ENCODE assay signal across 10 cellular contexts in the genomic region with DNA sequence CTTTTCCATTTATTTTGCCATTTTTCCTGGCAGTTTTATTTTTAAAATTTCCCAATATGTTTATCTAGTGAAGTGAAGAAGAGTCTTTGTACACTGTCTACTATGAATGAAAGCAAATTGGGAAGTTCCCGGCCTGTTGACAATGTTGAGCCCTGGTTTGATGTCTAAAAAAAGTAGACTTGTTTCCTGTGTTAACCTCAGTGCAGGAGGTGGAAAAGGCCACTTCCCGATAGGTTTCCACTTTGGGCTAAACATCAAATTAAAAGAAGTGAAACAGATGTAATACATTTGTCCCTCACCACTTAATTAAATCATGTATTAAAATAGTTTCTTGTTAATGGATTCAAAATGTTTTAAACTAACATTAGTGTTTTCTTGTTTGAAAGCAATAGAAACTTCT.
A peak's percentile ranks its signal among the peaks of the same experiment; 100 is the strongest.
DNase-seq lines count a peak whose midpoint lies in the region; ATAC-seq and TF ChIP-seq lines count a peak whose summit lies in the region.
"Had no signal": no experiment of that assay in that cellular context is flagged by ENCODE, and none has a peak within 500 bp of the region (broad histone marks: within the 10 kb centered on the region; RNA-seq: fewer than 3 reads in every experiment).

No MANE protein-coding gene starts in this region.

- no peaks in the 10 kb centered on the region for H3K9me2 ChIP-seq in MM.1S (replicated peaks; ENCODE audit: insufficient read depth, low read length)

- no peak overlapping the region for H3K9ac ChIP-seq in MM.1S (ENCODE audit: low read length)

- H3K4me3 Mint-ChIP-seq in activated naive CD4-positive, alpha-beta T cell treated with anti-CD3 and anti-CD28 coated beads, Interleukin-2, amount 50 U/mL, for 24 hours, result no peak overlapping the region

- H3K4me1 Mint-ChIP-seq in activated naive CD4-positive, alpha-beta T cell treated with anti-CD3 and anti-CD28 coated beads, Interleukin-2, amount 50 U/mL, for 24 hours, result peaks cover 20% of the 10 kb centered on the region

- no peaks in the 10 kb centered on the region for H3K36me3 ChIP-seq in MM.1S (replicated peaks; ENCODE audit: insufficient read depth, low read length)

- no peak for TF ChIP-seq CTCF in MM.1S (IDR thresholded peaks at IDR 0.05; ENCODE audit: low read length)

- no peaks in the 10 kb centered on the region for H3K79me2 ChIP-seq in MM.1S (ENCODE audit: low read length)

- peaks cover 11% of the 10 kb centered on the region for H3K4me1 ChIP-seq in MM.1S (ENCODE audit: low read length)

- ATAC-seq in GM18907 (IDR thresholded peaks at IDR 0.05; ENCODE audit: unreplicated experiment), result no peak
- ATAC-seq: HCT116 had no signal

- H2AFZ ChIP-seq in MM.1S (ENCODE audit: low read length), result no peak overlapping the region

- no peak overlapping the region for H3K27ac ChIP-seq in MM.1S (ENCODE audit: low read length)

- H3K27me3 Mint-ChIP-seq in activated naive CD4-positive, alpha-beta T cell treated with anti-CD3 and anti-CD28 coated beads, Interleukin-2, amount 50 U/mL, for 24 hours, result peaks cover 2% of the 10 kb centered on the region

- no peaks in the 10 kb centered on the region for H3F3A ChIP-seq in MM.1S (ENCODE audit: insufficient read depth, low read length)

- no peak overlapping the region for H3K4me3 ChIP-seq in MM.1S (ENCODE audit: low read length)

- DNase-seq in activated naive CD4-positive, alpha-beta T cell treated with Interleukin-2 at 50 U/mL for 16 hours, result peak; percentile 3
- DNase-seq in activated naive CD4-positive, alpha-beta T cell (lab: John Stamatoyannopoulos, UW), result no peak
- DNase-seq in MM.1S (no peak), COLO668 (lab: John Stamatoyannopoulos, UW; ENCODE audit: unreplicated experiment) (no peak), LoVo (ENCODE audit: low spot score) (no peak)
- DNase-seq in stimulated activated CD8-positive, alpha-beta memory T cell treated with anti-CD3 and anti-CD28 coated beads, Interleukin-7, amount 100 ng/mL, for 4 hours (ENCODE audit: low read depth in 2 of 2), result peak; percentile 5 to 13
- DNase-seq: NCI-H510A treated with DMSO at 0.1 percent for 48 hours had no signal

- no peaks in the 10 kb centered on the region for H3K27me3 ChIP-seq in MM.1S (replicated peaks; ENCODE audit: insufficient read depth, low read length)

- H3K9me3 Mint-ChIP-seq in activated naive CD4-positive, alpha-beta T cell treated with anti-CD3 and anti-CD28 coated beads, Interleukin-2, amount 50 U/mL, for 24 hours, result no peaks in the 10 kb centered on the region

- no peaks in the 10 kb centered on the region for H3K36me3 Mint-ChIP-seq in activated naive CD4-positive, alpha-beta T cell treated with anti-CD3 and anti-CD28 coated beads, Interleukin-2, amount 50 U/mL, for 24 hours

- peak overlapping the region; percentile 56 for H3K4me2 ChIP-seq in MM.1S (ENCODE audit: low read depth, low read length)

- no peaks in the 10 kb centered on the region for H4K20me1 ChIP-seq in MM.1S (ENCODE audit: insufficient read depth, low read length)

- no peaks in the 10 kb centered on the region for H3K9me3 ChIP-seq in MM.1S (replicated peaks; ENCODE audit: insufficient read depth, low read length)

- H3K27ac Mint-ChIP-seq in activated naive CD4-positive, alpha-beta T cell treated with anti-CD3 and anti-CD28 coated beads, Interleukin-2, amount 50 U/mL, for 24 hours, result peak overlapping the region; percentile 23

Comparison
In these comparisons a context has a peak if more than half of its experiments do, and no peak if none do; other contexts are left out.
1. DNase-seq: peak in activated naive CD4-positive, alpha-beta T cell treated with Interleukin-2 at 50 U/mL for 16 hours (single experiment) and stimulated activated CD8-positive, alpha-beta memory T cell treated with anti-CD3 and anti-CD28 coated beads, Interleukin-7, amount 100 ng/mL, for 4 hours (2 of 2); none in activated naive CD4-positive, alpha-beta T cell (0 of 4), MM.1S (single experiment), COLO668 (single experiment) and LoVo (single experiment).